In genomic region chr12:20314325-20314724, GRCh38 we compare ENCODE assay signal across 1 cellular context.
A peak's percentile ranks its signal among the peaks of the same experiment; 100 is the strongest.
TF ChIP-seq lines count a peak whose summit lies in the region.

No MANE protein-coding gene starts in this region.

TF ChIP-seq in H1, 55 proteins besides CTCF, POLR2A, EP300 and RAD21:
- TF ChIP-seq ATF2 (IDR thresholded peaks at IDR 0.05; ENCODE audit: low read length) (no peak), CEBPB (IDR thresholded peaks at IDR 0.05; ENCODE audit: low read depth, low read length) (peak; percentile 59; the same call in 1 of the 2 replicates), SAP30 (IDR thresholded peaks at IDR 0.05; ENCODE audit: insufficient read depth, insufficient replicate concordance, low read length) (no peak)
TF ChIP-seq in H1: peak in this region for 1.
